ENCODE assay signal across 31 cellular contexts in the genomic region with DNA sequence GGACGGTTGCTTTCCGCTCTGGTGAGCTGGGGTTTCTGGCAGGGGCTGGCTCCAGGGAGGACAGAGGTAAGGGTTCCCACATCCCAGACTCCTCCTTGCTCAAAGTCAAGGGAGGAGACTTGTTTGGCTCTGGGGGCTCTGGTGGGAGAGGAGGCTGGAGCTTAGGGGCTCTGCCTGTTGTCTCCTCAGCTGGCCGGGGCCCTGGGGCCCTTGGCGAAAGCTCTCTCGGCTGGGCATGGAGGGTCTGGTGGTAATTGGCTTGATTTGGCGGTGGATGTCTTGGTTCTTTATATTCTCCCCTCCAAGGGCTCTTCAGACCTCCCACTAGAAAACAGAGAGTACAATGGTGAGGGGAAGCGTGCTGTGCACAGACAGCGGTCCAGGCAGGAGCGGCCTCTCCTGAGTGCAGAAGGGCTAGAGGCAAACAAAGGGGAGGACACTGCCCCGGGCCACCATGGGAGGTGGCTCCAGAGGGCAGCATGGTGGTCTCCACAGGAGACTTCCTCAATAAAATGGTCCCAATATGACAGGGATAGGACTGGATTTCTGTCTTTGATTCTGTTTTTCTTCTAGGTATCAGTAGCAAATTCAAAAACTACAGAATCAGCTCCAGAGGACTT. TPM values are rescaled to one million over a fixed set of nuclear protein-coding genes. Genes with fewer than 3 reads are reported as not detected.
DNase-seq lines count a peak whose midpoint lies in the region; ATAC-seq, FAIRE-seq and TF ChIP-seq lines count a peak whose summit lies in the region.
"Had no signal": no experiment of that assay in that cellular context is flagged by ENCODE, and none has a peak within 500 bp of the region (broad histone marks: within the 10 kb centered on the region; RNA-seq: fewer than 3 reads in every experiment).

No MANE protein-coding gene starts in this region.

- peaks cover 0 to 88% (median 8%) of the 10 kb centered on the region in 3 donors for H3K36me3 Mint-ChIP-seq in CD8-positive, alpha-beta memory T cell
- H3K36me3 Mint-ChIP-seq in activated CD8-positive, alpha-beta T cell treated with anti-CD3 and anti-CD28 coated beads, Interleukin-2, amount 10 ng/mL, durations not matched to agents 7 days and 5 days (ENCODE audit: low read depth), result peaks cover 60% of the 10 kb centered on the region
- peaks cover 0 to 30% (median 8%) of the 10 kb centered on the region in 5 donors for H3K36me3 Mint-ChIP-seq in naive thymus-derived CD4-positive, alpha-beta T cell
- H3K36me3 Mint-ChIP-seq: natural killer cell had no signal

- H4K20me1 ChIP-seq in BLaER1, result peaks cover 66% of the 10 kb centered on the region

- intact Hi-C loops in naive thymus-derived CD4-positive, alpha-beta T cell (cut with micrococcal nuclease), result no loop called here

- no peak overlapping the region for H3K4me3 ChIP-seq in BLaER1
- no peak overlapping the region for H3K4me3 ChIP-seq in CD8-positive, alpha-beta memory T cell (ENCODE audit: low read length)
- no peak overlapping the region for H3K4me3 ChIP-seq in naive thymus-derived CD4-positive, alpha-beta T cell (ENCODE audit: low read length)
- H3K4me3 ChIP-seq: coronary artery, ovary, right atrium auricular region, smooth muscle cell, suprapubic skin had no signal

- H3K36me3 ChIP-seq in BLaER1, result peaks cover 100% of the 10 kb centered on the region
- H3K36me3 ChIP-seq in CD8-positive, alpha-beta memory T cell (ENCODE audit: insufficient read depth, low read length), result peaks cover 58% of the 10 kb centered on the region
- H3K36me3 ChIP-seq in naive thymus-derived CD4-positive, alpha-beta T cell (ENCODE audit: control insufficient read depth in 2 of 3, insufficient read depth in 3 of 3, low read length in 3 of 3), result peaks cover 9 to 80% (median 20%) of the 10 kb centered on the region in 3 experiments

- no peak overlapping the region for H3K27ac ChIP-seq in BLaER1
- no peak overlapping the region for H3K27ac ChIP-seq in CD8-positive, alpha-beta memory T cell (ENCODE audit: low read depth, low read length)
- H3K27ac ChIP-seq in naive thymus-derived CD4-positive, alpha-beta T cell (ENCODE audit: low read depth, low read length), result no peak overlapping the region
- H3K27ac ChIP-seq: coronary artery, ovary, right atrium auricular region, suprapubic skin had no signal

- POLR2A ChIA-PET in CD8-positive, alpha-beta memory T cell (lab: Charles Lee), result interaction anchor here (1.1 kb wide), 1 partner anchor 19 kb away, joined by 4 read pairs; no protein-coding TSS in a partner anchor
- POLR2A ChIA-PET in activated CD8-positive, alpha-beta T cell treated with anti-CD3 and anti-CD28 coated beads, Interleukin-2, amount 10 ng/mL, durations not matched to agents 7 days and 5 days (lab: Charles Lee), result no interaction called here
- POLR2A ChIA-PET in naive thymus-derived CD4-positive, alpha-beta T cell (lab: Charles Lee), result interaction anchor here (0.9 to 3.0 kb wide), 4 partner anchors 15 to 52 kb away, joined by 3 to 14 read pairs (median 4); no protein-coding TSS in a partner anchor

- H3K4me1 ChIP-seq in BLaER1, result peaks cover 56% of the 10 kb centered on the region
- peaks cover 7% of the 10 kb centered on the region for H3K4me1 ChIP-seq in CD8-positive, alpha-beta memory T cell (ENCODE audit: insufficient read depth, low read length)
- H3K4me1 ChIP-seq in naive thymus-derived CD4-positive, alpha-beta T cell (ENCODE audit: control insufficient read depth in 2 of 2, insufficient read depth in 2 of 2, low read length in 2 of 2), result peaks cover 4 to 11% of the 10 kb centered on the region in 2 donors

- CTCF ChIA-PET in CD8-positive, alpha-beta memory T cell (lab: Charles Lee), result interaction anchor here (0.9 to 6.0 kb wide), 4 partner anchors 9 to 118 kb away, joined by 3 to 28 read pairs (median 9); no protein-coding TSS in a partner anchor
- CTCF ChIA-PET in activated CD8-positive, alpha-beta T cell treated with anti-CD3 and anti-CD28 coated beads, Interleukin-2, amount 10 ng/mL, durations not matched to agents 7 days and 5 days (lab: Charles Lee), result interaction anchor here (1.1 to 1.8 kb wide), 3 partner anchors 10 to 47 kb away, joined by 3 to 11 read pairs (median 11); no protein-coding TSS in a partner anchor
- CTCF ChIA-PET in naive thymus-derived CD4-positive, alpha-beta T cell (lab: Charles Lee), result interaction anchor here (2.5 to 11.4 kb wide), 3 partner anchors 10 to 49 kb away, joined by 9 to 111 read pairs (median 16); no protein-coding TSS in a partner anchor

- H3K27me3 ChIP-seq in BLaER1, result no peaks in the 10 kb centered on the region
- no peaks in the 10 kb centered on the region for H3K27me3 ChIP-seq in CD8-positive, alpha-beta memory T cell (ENCODE audit: insufficient read depth, low read length, poor library complexity, severe bottlenecking)
- no peaks in the 10 kb centered on the region for H3K27me3 ChIP-seq in naive thymus-derived CD4-positive, alpha-beta T cell (ENCODE audit: control insufficient read depth in 2 of 2, insufficient read depth in 2 of 2, low read length in 2 of 2)
- H3K27me3 ChIP-seq: ovary, right atrium auricular region, suprapubic skin had no signal

- ATAC-seq in activated CD8-positive, alpha-beta T cell treated with anti-CD3 and anti-CD28 coated beads, Interleukin-2, amount 10 ng/mL, durations not matched to agents 7 days and 5 days, result no peak
- no peak for ATAC-seq in naive thymus-derived CD4-positive, alpha-beta T cell
- ATAC-seq: natural killer cell, PC-3, WTC11 had no signal

- FAIRE-seq in GM12892 (lab: Jason Lieb, UNC), result no peak
- FAIRE-seq: D721Med had no signal

- H3K9ac ChIP-seq in BLaER1, result peak overlapping the region; percentile 36; the same call in 1 of the 2 replicates

- H3K27ac Mint-ChIP-seq in CD8-positive, alpha-beta memory T cell, result peak overlapping the region in 5 of 8 donors; percentile 17 to 76 (median 34)
- peak overlapping the region; percentile 40 for H3K27ac Mint-ChIP-seq in activated CD8-positive, alpha-beta T cell treated with anti-CD3 and anti-CD28 coated beads, Interleukin-2, amount 10 ng/mL, durations not matched to agents 7 days and 5 days
- peak overlapping the region in 5 of 9 donors; percentile 15 to 79 (median 25) for H3K27ac Mint-ChIP-seq in naive thymus-derived CD4-positive, alpha-beta T cell
- H3K27ac Mint-ChIP-seq: CD14-positive monocyte, WTC11 had no signal

- no peaks in the 10 kb centered on the region for H3K9me3 Mint-ChIP-seq in CD8-positive, alpha-beta memory T cell
- no peaks in the 10 kb centered on the region for H3K9me3 Mint-ChIP-seq in activated CD8-positive, alpha-beta T cell treated with anti-CD3 and anti-CD28 coated beads, Interleukin-2, amount 10 ng/mL, durations not matched to agents 7 days and 5 days (ENCODE audit: insufficient read depth)
- H3K9me3 Mint-ChIP-seq in naive thymus-derived CD4-positive, alpha-beta T cell, result no peaks in the 10 kb centered on the region
- H3K9me3 Mint-ChIP-seq: CD14-positive monocyte, natural killer cell, WTC11 had no signal

- no peak overlapping the region for H3K4me3 Mint-ChIP-seq in CD8-positive, alpha-beta memory T cell
- H3K4me3 Mint-ChIP-seq in activated CD8-positive, alpha-beta T cell treated with anti-CD3 and anti-CD28 coated beads, Interleukin-2, amount 10 ng/mL, durations not matched to agents 7 days and 5 days, result no peak overlapping the region
- H3K4me3 Mint-ChIP-seq in naive thymus-derived CD4-positive, alpha-beta T cell, result no peak overlapping the region
- H3K4me3 Mint-ChIP-seq: CD14-positive monocyte, natural killer cell, WTC11 had no signal

- H3K9me3 ChIP-seq in BLaER1, result no peaks in the 10 kb centered on the region
- H3K9me3 ChIP-seq in CD8-positive, alpha-beta memory T cell (ENCODE audit: low read length), result no peaks in the 10 kb centered on the region
- H3K9me3 ChIP-seq in naive thymus-derived CD4-positive, alpha-beta T cell (ENCODE audit: control insufficient read depth in 2 of 3, low read length in 3 of 3), result no peaks in the 10 kb centered on the region
- H3K9me3 ChIP-seq: ovary, right atrium auricular region, suprapubic skin had no signal

- DNase-seq in CD8-positive, alpha-beta memory T cell, result no peak
- no peak for DNase-seq in activated CD8-positive, alpha-beta T cell treated with anti-CD3 and anti-CD28 coated beads, Interleukin-2, amount 10 ng/mL, durations not matched to agents 7 days and 5 days
- DNase-seq in naive thymus-derived CD4-positive, alpha-beta T cell, result no peak
- DNase-seq in NOMO-1 treated with dmso at 0.1 percent for 144 hours (lab: John Stamatoyannopoulos, UW; ENCODE audit: unreplicated experiment), result no peak
- DNase-seq in NCI-H2107 treated with DMSO at 0.1 percent for 48 hours (lab: John Stamatoyannopoulos, UW; ENCODE audit: unreplicated experiment), result no peak
- DNase-seq in GM12892 (ENCODE audit: insufficient read length), result no peak
- DNase-seq: activated CD4-positive, alpha-beta T cell treated with anti-CD3 and anti-CD28 coated beads, Interleukin-2, amount 50 U/mL, for 48 hours; anterior cingulate cortex; effector memory CD4-positive, alpha-beta T cell; erythroblast; islet precursor cell; midbrain; natural killer cell; NCI-H1436 treated with DMSO at 0.1 percent for 48 hours; NCI-H524; ovary; PC-3; Right ventricle myocardium superior; stimulated activated CD4-positive, alpha-beta T cell treated with anti-CD3 and anti-CD28 coated beads, Interleukin-1b, Interleukin-23, amount 100 ng/mL, for 48 hours; stimulated activated CD8-positive, alpha-beta memory T cell treated with anti-CD3 and anti-CD28 coated beads, Interleukin-4, amount 100 ng/mL, for 48 hours; T-helper 9 cell had no signal

- peaks cover 3 to 6% (median 5%) of the 10 kb centered on the region in 3 donors for H3K4me1 Mint-ChIP-seq in CD8-positive, alpha-beta memory T cell
- peaks cover 13% of the 10 kb centered on the region for H3K4me1 Mint-ChIP-seq in activated CD8-positive, alpha-beta T cell treated with anti-CD3 and anti-CD28 coated beads, Interleukin-2, amount 10 ng/mL, durations not matched to agents 7 days and 5 days (ENCODE audit: low read depth)
- peaks cover 6 to 18% (median 7%) of the 10 kb centered on the region in 7 donors for H3K4me1 Mint-ChIP-seq in naive thymus-derived CD4-positive, alpha-beta T cell
- H3K4me1 Mint-ChIP-seq: natural killer cell had no signal

- H3K27me3 Mint-ChIP-seq in CD8-positive, alpha-beta memory T cell, result no peaks in the 10 kb centered on the region
- no peaks in the 10 kb centered on the region for H3K27me3 Mint-ChIP-seq in activated CD8-positive, alpha-beta T cell treated with anti-CD3 and anti-CD28 coated beads, Interleukin-2, amount 10 ng/mL, durations not matched to agents 7 days and 5 days (ENCODE audit: low read depth)
- H3K27me3 Mint-ChIP-seq in naive thymus-derived CD4-positive, alpha-beta T cell, result no peaks in the 10 kb centered on the region

- TF ChIP-seq POLR2A in GM12892 (IDR thresholded peaks at IDR 0.05; ENCODE audit: low read depth, low read length), result no peak

- H3K4me2 ChIP-seq in BLaER1, result peak overlapping the region; percentile 59
- H3K4me2 ChIP-seq: smooth muscle cell had no signal

RNA-seq across cellular contexts. Expression of a gene that starts 5.7 kb away (rescaled TPM):
- total RNA-seq in CD8-positive, alpha-beta memory T cell, result under 1 TPM in 1 of 2 experiments, not detected in 1; 0.15 TPM
- 0.33 TPM for polyA plus RNA-seq in CD8-positive, alpha-beta memory T cell
- total RNA-seq in activated CD8-positive, alpha-beta T cell treated with anti-CD3 and anti-CD28 coated beads, Interleukin-2, amount 10 ng/mL, durations not matched to agents 7 days and 5 days, result under 1 TPM; 0.52 to 0.55 TPM
- 1 to 10 TPM in 1 of 5 experiments, under 1 TPM in 3, not detected in 1; 0.12 to 1.1 (median 0.58) TPM for total RNA-seq in naive thymus-derived CD4-positive, alpha-beta T cell
- under 1 TPM; 0.31 to 0.59 TPM for polyA plus RNA-seq in naive thymus-derived CD4-positive, alpha-beta T cell
- polyA plus RNA-seq in GM12892 (2012; ENCODE audit: missing spikeins), result 0.74 TPM
- total RNA-seq: liver, PC-3, right atrium auricular region, Right ventricle myocardium superior, smooth muscle cell, suprapubic skin, ureter had no signal
- polyA plus RNA-seq: CD14-positive monocyte, liver, ovary, smooth muscle cell had no signal

RNA-seq across cellular contexts. Expression of a gene that starts 45.9 kb away (rescaled TPM):
- total RNA-seq in CD8-positive, alpha-beta memory T cell, result 100 to 1,000 TPM; 260 to 265 TPM
- 58.6 TPM for polyA plus RNA-seq in CD8-positive, alpha-beta memory T cell
- 100 to 1,000 TPM; 375 to 395 TPM for total RNA-seq in activated CD8-positive, alpha-beta T cell treated with anti-CD3 and anti-CD28 coated beads, Interleukin-2, amount 10 ng/mL, durations not matched to agents 7 days and 5 days
- 100 to 1,000 TPM; 324 to 595 (median 396) TPM for total RNA-seq in naive thymus-derived CD4-positive, alpha-beta T cell
- 10 to 100 TPM; 19.0 to 36.4 TPM for polyA plus RNA-seq in naive thymus-derived CD4-positive, alpha-beta T cell
- 54.8 TPM for polyA plus RNA-seq in GM12892 (2012; ENCODE audit: missing spikeins)

RNA-seq across cellular contexts. Expression of a gene that starts 49.3 kb away (rescaled TPM):
- total RNA-seq in CD8-positive, alpha-beta memory T cell, result 10 to 100 TPM; 60.2 to 62.4 TPM
- polyA plus RNA-seq in CD8-positive, alpha-beta memory T cell, result 9.0 TPM
- total RNA-seq in activated CD8-positive, alpha-beta T cell treated with anti-CD3 and anti-CD28 coated beads, Interleukin-2, amount 10 ng/mL, durations not matched to agents 7 days and 5 days, result 10 to 100 TPM; 17.5 to 23.8 TPM
- 10 to 100 TPM; 31.3 to 39.8 (median 34.1) TPM for total RNA-seq in naive thymus-derived CD4-positive, alpha-beta T cell
- 10 to 100 TPM in 1 of 2 donors, 1 to 10 TPM in 1; 2.4 to 10.6 TPM for polyA plus RNA-seq in naive thymus-derived CD4-positive, alpha-beta T cell
- 13.9 TPM for polyA plus RNA-seq in GM12892 (2012; ENCODE audit: missing spikeins)
